8 cellular contexts compared by ENCODE assay signal in the genomic region with DNA sequence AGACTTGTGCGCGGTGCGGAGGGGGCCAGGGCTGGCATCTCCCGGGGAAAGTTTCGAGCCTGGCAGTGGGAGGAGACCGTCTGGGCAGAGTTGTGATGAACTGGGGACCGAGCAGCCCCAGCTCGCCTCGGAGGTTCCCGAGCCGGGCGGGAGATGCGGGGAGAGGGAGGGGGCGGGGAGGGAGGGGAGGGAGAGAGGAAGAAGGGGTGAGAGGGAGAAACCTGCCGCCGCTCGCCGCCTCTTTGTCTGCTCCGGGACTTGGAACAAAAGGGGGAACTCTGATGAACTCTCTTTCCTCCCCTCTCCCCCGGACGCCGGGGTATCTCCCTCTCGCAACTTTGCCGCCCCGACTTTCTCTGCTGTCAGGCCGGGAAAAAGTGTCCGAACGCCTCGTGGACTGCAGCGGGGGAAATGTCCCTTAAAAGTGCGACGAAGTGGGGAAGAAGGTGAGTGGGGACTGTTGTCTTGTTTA.
A peak's percentile ranks its signal among the peaks of the same experiment; 100 is the strongest.
DNase-seq lines count a peak whose midpoint lies in the region; ATAC-seq and TF ChIP-seq lines count a peak whose summit lies in the region.

No MANE protein-coding gene starts in this region.

- H3K79me2 ChIP-seq in mesendoderm (ENCODE audit: control insufficient read depth, insufficient read depth, low read length) = peaks cover 24% of the 10 kb centered on the region

- H3K4me2 ChIP-seq in mesendoderm (ENCODE audit: low read length) = peak overlapping the region; percentile 92

- intact Hi-C loops in Right ventricle myocardium inferior (cut with DNase I) (loop anchor here (10.0 kb wide), 1 partner anchor 179 kb away; no protein-coding TSS in a partner anchor), breast epithelium (cut with DNase I; ENCODE audit: low total_unique reads) (no loop called here), aorta (cut with DNase I) (loop anchor here in 1 of 2 donors (2.0 kb wide), 1 partner anchor 69 kb away; no protein-coding TSS in a partner anchor)

- H3K36me3 ChIP-seq in cardiac muscle cell (no peaks in the 10 kb centered on the region), breast epithelium (no peaks in the 10 kb centered on the region), mesendoderm (ENCODE audit: control insufficient read depth, insufficient read depth, low read length) (no peaks in the 10 kb centered on the region), aorta (ENCODE audit: control insufficient read depth in 1 of 2, insufficient read depth in 2 of 2, low read length in 1 of 2) (no peaks in the 10 kb centered on the region)

- H3K27ac ChIP-seq in cardiac muscle cell (no peak overlapping the region), breast epithelium (peak overlapping the region; percentile 86 to 93), mesendoderm (ENCODE audit: low read depth, low read length) (peak overlapping the region; percentile 71), aorta (ENCODE audit: low read depth in 1 of 2, low read length in 2 of 2) (peak overlapping the region in 1 of 2 donors; percentile 52)

- peak overlapping the region; percentile 90 for H3K23ac ChIP-seq in mesendoderm (ENCODE audit: low read length)

- no peaks in the 10 kb centered on the region for H3K9me3 ChIP-seq in cardiac muscle cell (ENCODE audit: low read depth)
- no peaks in the 10 kb centered on the region for H3K9me3 ChIP-seq in breast epithelium
- H3K9me3 ChIP-seq in aorta (ENCODE audit: control insufficient read depth, low read length) = no peaks in the 10 kb centered on the region

- peak overlapping the region; percentile 56 for H2BK120ac ChIP-seq in mesendoderm (ENCODE audit: low read depth, low read length)

- peak overlapping the region; percentile 94 for H3K9ac ChIP-seq in mesendoderm (ENCODE audit: low read length)

- no peak overlapping the region for H4K5ac ChIP-seq in mesendoderm (ENCODE audit: low read length)

- no peak overlapping the region for H4K8ac ChIP-seq in mesendoderm (ENCODE audit: low read depth, low read length)

- H3K4me1 ChIP-seq in cardiac muscle cell (ENCODE audit: low read depth) (no peaks in the 10 kb centered on the region), breast epithelium (no peaks in the 10 kb centered on the region), mesendoderm (ENCODE audit: control insufficient read depth, low read depth, low read length) (peaks cover 4% of the 10 kb centered on the region), aorta (ENCODE audit: control insufficient read depth in 1 of 2, insufficient read depth in 2 of 2, low read length in 2 of 2) (no peaks in the 10 kb centered on the region)

- no CpG with 5 or more reads among the region's 32 CpGs for WGBS in mesendoderm (ENCODE audit: extremely low coverage, insufficient coverage, low lambda C conversion rate)
- WGBS in aorta, 2 donors = 0 to 1% methylated on average over 25 to 32 of the region's 32 CpGs

- peak overlapping the region; percentile 96 for H3K56ac ChIP-seq in mesendoderm (ENCODE audit: low read length)

- peak overlapping the region; percentile 39 for H3K4me3 ChIP-seq in cardiac muscle cell
- H3K4me3 ChIP-seq in breast epithelium = peak overlapping the region; percentile 41 to 94 (median 76)
- H3K4me3 ChIP-seq in mesendoderm (ENCODE audit: low read length) = peak overlapping the region; percentile 87
- peak overlapping the region; percentile 4 to 73 for H3K4me3 ChIP-seq in aorta (ENCODE audit: low read length in 2 of 2)

- H3K79me1 ChIP-seq in mesendoderm (ENCODE audit: low read length) = no peaks in the 10 kb centered on the region

- TF ChIP-seq CTCF in cardiac muscle cell (IDR thresholded peaks at IDR 0.05; ENCODE audit: low read depth, low read length) (no peak), breast epithelium (IDR thresholded peaks at IDR 0.05) (no peak)

- TF ChIP-seq POLR2A in breast epithelium (IDR thresholded peaks at IDR 0.05) = no peak

- peak overlapping the region; percentile 80 for H2BK15ac ChIP-seq in mesendoderm (replicated peaks; ENCODE audit: low read depth)

- H2BK5ac ChIP-seq in mesendoderm (ENCODE audit: low read length) = peak overlapping the region; percentile 88

- peak in 1 of 2 donors; percentile 24 for DNase-seq in cardiac muscle cell (ENCODE audit: low read depth in 1 of 2, low spot score in 1 of 2)
- no peak for DNase-seq in Right ventricle myocardium inferior (ENCODE audit: missing footprints)
- peak; percentile 57 to 58 for DNase-seq in breast epithelium (ENCODE audit: low spot score in 2 of 2)
- peak; percentile 88 for DNase-seq in mesendoderm
- peak; percentile 53 to 79 for DNase-seq in aorta
- DNase-seq in RKO (ENCODE audit: low spot score) = no peak
- DNase-seq in C1 segment of cervical spinal cord (lab: John Stamatoyannopoulos, UW) = no peak
- no peak for DNase-seq in HK-2 (ENCODE audit: unreplicated experiment)

- peaks cover 67% of the 10 kb centered on the region for H3K27me3 ChIP-seq in cardiac muscle cell
- H3K27me3 ChIP-seq in breast epithelium = no peaks in the 10 kb centered on the region
- H3K27me3 ChIP-seq in mesendoderm (ENCODE audit: insufficient read depth, low read length, poor library complexity) = no peaks in the 10 kb centered on the region
- H3K27me3 ChIP-seq in aorta (ENCODE audit: control insufficient read depth in 1 of 2, insufficient read depth in 2 of 2, low read length in 1 of 2) = no peaks in the 10 kb centered on the region

- H3K4ac ChIP-seq in mesendoderm (ENCODE audit: low read depth, low read length) = peak overlapping the region; percentile 100

- peak overlapping the region; percentile 98 for H3K18ac ChIP-seq in mesendoderm (ENCODE audit: low read length)

- H2AK5ac ChIP-seq in mesendoderm (ENCODE audit: low read length) = no peak overlapping the region

- ATAC-seq in Right ventricle myocardium inferior (no peak), aorta (ENCODE audit: low FRiP score) (peak; percentile 66)

Comparison
In these comparisons a context has a peak if more than half of its experiments do, and no peak if none do; other contexts are left out.
1. DNase-seq: peak in breast epithelium (2 of 2), mesendoderm (single experiment) and aorta (2 of 2); none in Right ventricle myocardium inferior (single experiment), RKO (single experiment), C1 segment of cervical spinal cord (0 of 14) and HK-2 (single experiment).
2. Peak in every context shown above with its lines, with median percentiles within 50 percentile points of each other: H3K4me3 ChIP-seq.